ENCODE assay signal across 20 cellular contexts in the genomic region with DNA sequence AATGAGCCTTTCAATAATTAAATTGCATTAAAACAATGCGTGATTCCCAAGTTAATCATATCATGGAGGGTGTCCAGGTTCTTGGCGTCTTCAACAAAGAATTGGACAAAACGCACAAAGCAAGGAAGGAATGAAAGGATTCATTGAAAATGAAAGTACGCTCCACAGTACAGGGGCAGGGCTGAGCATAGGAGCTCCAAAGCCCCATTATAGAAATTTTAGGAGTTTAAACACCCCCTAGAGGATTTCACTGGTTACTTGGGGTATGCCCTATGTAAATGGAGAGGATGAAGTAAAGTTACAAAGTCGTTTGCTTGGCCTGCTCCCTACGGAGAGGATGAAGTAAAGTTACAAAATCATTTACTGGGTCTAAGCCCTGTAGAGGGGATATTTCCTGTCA.
"Had no signal": no experiment of that assay in that cellular context is flagged by ENCODE, and none has a peak within 500 bp of the region (broad histone marks: within the 10 kb centered on the region; RNA-seq: fewer than 3 reads in every experiment).

No MANE protein-coding gene starts in this region.

- H3K4me1 Mint-ChIP-seq: natural killer cell, neural crest cell had no signal

- H3K36me3 ChIP-seq: colonic mucosa, esophagus muscularis mucosa, gastrocnemius medialis, ovary, right atrium auricular region, stomach, thoracic aorta, transverse colon had no signal

- H3K36me3 Mint-ChIP-seq: natural killer cell had no signal

- FAIRE-seq: endometrium, small intestine had no signal

- H3K27ac ChIP-seq: colonic mucosa, esophagus muscularis mucosa, gastrocnemius medialis, ovary, right atrium auricular region, stomach, thoracic aorta, transverse colon had no signal

- H3K9me3 ChIP-seq: colonic mucosa, esophagus muscularis mucosa, gastrocnemius medialis, ovary, right atrium auricular region, thoracic aorta, transverse colon had no signal

- H3K4me3 ChIP-seq: colonic mucosa, esophagus muscularis mucosa, gastrocnemius medialis, ovary, right atrium auricular region, stomach, thoracic aorta, transverse colon had no signal

- H3K27me3 ChIP-seq: colonic mucosa, esophagus muscularis mucosa, gastrocnemius medialis, ovary, right atrium auricular region, stomach, transverse colon had no signal

- H3K27ac Mint-ChIP-seq: natural killer cell had no signal

- H3K4me3 Mint-ChIP-seq: natural killer cell, neural crest cell had no signal

- ATAC-seq: gastrocnemius medialis, left lobe of liver, natural killer cell had no signal

- DNase-seq: colonic mucosa; dermis blood vessel endothelial cell; gastrocnemius medialis; islet precursor cell; mammary epithelial cell; natural killer cell; nucleus accumbens; ovary; small intestine; stimulated activated CD4-positive, alpha-beta T cell treated with anti-CD3 and anti-CD28 coated beads, Interleukin-12 subunit alpha, Interleukin-12 subunit beta, amount 100 ng/mL, for 4 hours; stimulated activated naive CD4-positive, alpha-beta T cell; stomach; substantia nigra; transverse colon had no signal

- H3K4me1 ChIP-seq: colonic mucosa, esophagus muscularis mucosa, gastrocnemius medialis, right atrium auricular region, stomach, transverse colon had no signal
